Comparison of ENCODE assay signal across 14 cellular contexts in genomic region chr14:36424478-36425102, GRCh38.
A peak's percentile ranks its signal among the peaks of the same experiment; 100 is the strongest.
DNase-seq lines count a peak whose midpoint lies in the region; ATAC-seq and TF ChIP-seq lines count a peak whose summit lies in the region.
"Had no signal": no experiment of that assay in that cellular context is flagged by ENCODE, and none has a peak within 500 bp of the region (broad histone marks: within the 10 kb centered on the region; RNA-seq: fewer than 3 reads in every experiment).

No MANE protein-coding gene starts in this region.

- H3K4me3 ChIP-seq in HEK293 (ENCODE audit: low read depth, low read length), result no peak overlapping the region
- H3K4me3 ChIP-seq: gastroesophageal sphincter, prostate gland, spleen had no signal

- H3K9me3 Mint-ChIP-seq in glutamatergic neuron (ENCODE audit: unreplicated experiment), result no peaks in the 10 kb centered on the region
- no peaks in the 10 kb centered on the region for H3K9me3 Mint-ChIP-seq in CD4-positive, alpha-beta T cell
- H3K9me3 Mint-ChIP-seq: WTC11 had no signal

- H3K4me1 ChIP-seq in HEK293 (ENCODE audit: control insufficient read depth, insufficient read depth, low read length), result peaks cover 9% of the 10 kb centered on the region; the same call in 1 of the 2 replicates
- H3K4me1 ChIP-seq: gastroesophageal sphincter, prostate gland, spleen had no signal

- CTCF ChIA-PET in HEK293 (lab: Yijun Ruan, JAX), result no interaction called here
- CTCF ChIA-PET in CD4-positive, alpha-beta T cell (lab: Charles Lee), result no interaction called here

- H3K27me3 Mint-ChIP-seq in glutamatergic neuron (ENCODE audit: unreplicated experiment), result no peaks in the 10 kb centered on the region
- peaks cover 19% of the 10 kb centered on the region for H3K27me3 Mint-ChIP-seq in CD4-positive, alpha-beta T cell

- intact Hi-C loops in CD4-positive, alpha-beta T cell (cut with DNase I, micrococcal nuclease), result no loop called here

- peak; percentile 48 for DNase-seq in NCI-H1694 treated with DMSO at 0.1 percent for 48 hours (lab: John Stamatoyannopoulos, UW)
- DNase-seq in NCI-H345 treated with DMSO at 0.1 percent for 48 hours (lab: John Stamatoyannopoulos, UW; ENCODE audit: unreplicated experiment), result peak; percentile 95
- no peak for DNase-seq in glutamatergic neuron
- no peak for DNase-seq in inferior parietal cortex (ENCODE audit: extremely low spot score)
- no peak for DNase-seq in CD4-positive, alpha-beta T cell
- no peak for DNase-seq in GM19240 (ENCODE audit: insufficient read length, low spot score)
- DNase-seq in ureter (ENCODE audit: low spot score), result no peak
- DNase-seq: natural killer cell; spleen; stimulated activated naive CD4-positive, alpha-beta T cell had no signal

- H3K4me3 Mint-ChIP-seq in glutamatergic neuron (ENCODE audit: unreplicated experiment), result peak overlapping the region; percentile 3
- no peak overlapping the region for H3K4me3 Mint-ChIP-seq in CD4-positive, alpha-beta T cell
- H3K4me3 Mint-ChIP-seq: natural killer cell, WTC11 had no signal

- peaks cover 37% of the 10 kb centered on the region for H3K4me1 Mint-ChIP-seq in glutamatergic neuron (ENCODE audit: low read depth, unreplicated experiment)
- no peaks in the 10 kb centered on the region for H3K4me1 Mint-ChIP-seq in CD4-positive, alpha-beta T cell (ENCODE audit: low read depth)
- H3K4me1 Mint-ChIP-seq: natural killer cell had no signal

- no peak overlapping the region for H3K27ac ChIP-seq in HEK293 (ENCODE audit: extremely low read depth, low read depth, low read length)
- no peak overlapping the region for H3K27ac ChIP-seq in CD4-positive, alpha-beta T cell (ENCODE audit: low read depth, low read length)
- H3K27ac ChIP-seq: gastroesophageal sphincter, prostate gland, spleen had no signal

- H3K27me3 ChIP-seq in CD4-positive, alpha-beta T cell (ENCODE audit: control insufficient read depth, insufficient read depth, low read length), result no peaks in the 10 kb centered on the region
- H3K27me3 ChIP-seq: gastroesophageal sphincter, spleen had no signal

- no peak overlapping the region for H3K27ac Mint-ChIP-seq in glutamatergic neuron (ENCODE audit: unreplicated experiment)
- H3K27ac Mint-ChIP-seq in CD4-positive, alpha-beta T cell, result no peak overlapping the region
- H3K27ac Mint-ChIP-seq: natural killer cell, WTC11 had no signal

- H3K36me3 Mint-ChIP-seq in glutamatergic neuron (ENCODE audit: unreplicated experiment), result no peaks in the 10 kb centered on the region
- no peaks in the 10 kb centered on the region for H3K36me3 Mint-ChIP-seq in CD4-positive, alpha-beta T cell (ENCODE audit: low read depth)
- H3K36me3 Mint-ChIP-seq: natural killer cell, WTC11 had no signal

- no peaks in the 10 kb centered on the region for H3K36me3 ChIP-seq in HEK293 (ENCODE audit: control insufficient read depth in 2 of 2, insufficient read depth in 1 of 2, low read length in 2 of 2)
- H3K36me3 ChIP-seq: gastroesophageal sphincter, prostate gland, spleen had no signal

- H3K9me3 ChIP-seq in HEK293 (ENCODE audit: control insufficient read depth, insufficient read depth, low read depth, low read length), result no peaks in the 10 kb centered on the region
- H3K9me3 ChIP-seq in CD4-positive, alpha-beta T cell (ENCODE audit: control insufficient read depth, low read length), result no peaks in the 10 kb centered on the region
- H3K9me3 ChIP-seq: gastroesophageal sphincter, prostate gland, spleen had no signal

- TF ChIP-seq CTCF in HEK293 (tag by site-specific recombination; IDR thresholded peaks at IDR 0.05) (no peak), glutamatergic neuron (IDR thresholded peaks at IDR 0.05; ENCODE audit: partially characterized antibody, unreplicated experiment) (no peak)
- no peak for TF ChIP-seq CTCF in CD4-positive, alpha-beta T cell (IDR thresholded peaks at IDR 0.05)

- no peak for ATAC-seq in CD4-positive, alpha-beta T cell (ENCODE audit: poor library complexity)
- ATAC-seq: gastroesophageal sphincter, natural killer cell, WTC11 had no signal

- POLR2A ChIA-PET in HEK293 (lab: Yijun Ruan, JAX), result no interaction called here
- POLR2A ChIA-PET in CD4-positive, alpha-beta T cell (lab: Charles Lee), result no interaction called here

TF ChIP-seq in HEK293, 187 proteins besides CTCF, POLR2A, EP300 and RAD21:
- peak; percentile 65 for TF ChIP-seq FEZF1 (tag by site-specific recombination; IDR thresholded peaks at IDR 0.05)
- no peak for TF ChIP-seq SP7 (tag by site-specific recombination; IDR thresholded peaks at IDR 0.05)
- TF ChIP-seq ZBTB8A (tag by site-specific recombination; IDR thresholded peaks at IDR 0.05), result 0 out of 2 replicates have a peak, but pooled peaks have one; percentile 15
- no peak for TF ChIP-seq BCL6B (tag by site-specific recombination; IDR thresholded peaks at IDR 0.05)

Comparison
In these comparisons a context has a peak if more than half of its experiments do, and no peak if none do; other contexts are left out.
1. DNase-seq: peak in NCI-H1694 treated with DMSO at 0.1 percent for 48 hours (single experiment) and NCI-H345 treated with DMSO at 0.1 percent for 48 hours (single experiment); none in glutamatergic neuron (single experiment), inferior parietal cortex (single experiment), CD4-positive, alpha-beta T cell (0 of 10), GM19240 (single experiment) and ureter (single experiment).